In the genomic region with DNA sequence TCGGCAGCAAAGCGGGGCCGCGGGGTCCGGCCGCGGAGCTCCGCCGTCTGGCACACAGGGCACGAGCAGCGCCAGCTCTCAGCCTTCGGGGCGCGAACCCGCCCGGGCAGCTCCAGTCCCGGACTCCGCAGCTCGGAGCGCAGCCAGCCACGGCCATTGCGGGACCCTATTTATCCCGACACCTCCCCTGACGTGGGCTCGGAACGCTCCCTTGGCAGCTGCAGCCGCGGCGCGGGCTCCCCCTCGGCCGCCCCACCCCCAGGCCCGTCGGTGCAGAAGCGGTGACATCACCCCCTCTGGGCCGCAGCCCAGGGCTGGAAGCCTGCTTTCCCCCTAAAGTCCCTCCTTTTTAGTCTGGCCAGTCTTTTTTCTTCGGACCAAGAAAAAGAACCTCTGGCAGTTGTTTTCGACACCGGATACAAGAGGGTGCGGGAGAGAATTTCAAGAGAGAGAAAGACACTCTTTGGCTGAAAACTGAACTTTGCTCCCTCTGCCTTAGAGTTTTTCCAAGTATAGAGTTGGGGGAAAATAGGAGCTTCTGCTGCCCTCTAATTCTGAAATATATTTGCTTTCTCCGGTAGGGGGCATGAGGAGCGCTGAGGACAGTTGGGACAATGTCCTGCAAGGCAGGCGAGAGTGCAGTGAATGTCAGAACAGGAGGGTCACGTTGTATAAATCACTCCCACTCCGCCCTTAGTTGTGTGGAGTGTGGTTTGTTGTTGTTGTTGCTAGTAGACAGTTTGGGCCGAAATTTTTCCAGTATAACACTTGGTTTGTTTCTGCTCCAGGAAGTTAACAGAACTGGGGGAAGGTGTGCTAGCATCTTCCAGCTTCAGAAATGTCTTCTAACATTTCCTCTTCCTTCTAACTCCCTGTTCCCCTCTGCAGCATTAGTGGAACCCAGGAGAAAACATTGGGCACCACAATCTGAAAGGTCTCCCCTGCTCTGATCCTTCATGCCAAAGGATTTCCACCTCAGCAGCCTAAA, we compare ENCODE assay signal across 8 cellular contexts. TPM values are rescaled to one million over a fixed set of nuclear protein-coding genes. Genes with fewer than 3 reads are reported as not detected.
A peak's percentile ranks its signal among the peaks of the same experiment; 100 is the strongest.
DNase-seq lines count a peak whose midpoint lies in the region; ATAC-seq and TF ChIP-seq lines count a peak whose summit lies in the region.

A gene (minus strand): TSS at position 145 of the 988 bp plus-strand sequence. CDS start 280 bp downstream, outside the sequence.

- peaks cover 0 to 4% (median 0%) of the 10 kb centered on the region in 8 donors for H3K9me3 Mint-ChIP-seq in CD4-positive, alpha-beta memory T cell
- peaks cover 7% of the 10 kb centered on the region for H3K9me3 Mint-ChIP-seq in type B pancreatic cell

- H3K27me3 Mint-ChIP-seq in CD4-positive, alpha-beta memory T cell = peaks cover 45 to 47% of the 10 kb centered on the region in 2 donors
- peaks cover 74% of the 10 kb centered on the region for H3K27me3 Mint-ChIP-seq in type B pancreatic cell

- 1 to 2% methylated on average over 46 of the region's 46 CpGs for whole genome bisulfite sequencing in esophagus, 2 donors

- no peak within 1 kb of the TSS for H3K27ac Mint-ChIP-seq in CD4-positive, alpha-beta memory T cell
- peak within 1 kb of the TSS; percentile 53 for H3K27ac Mint-ChIP-seq in type B pancreatic cell

- peaks cover 8% of the 10 kb centered on the region for H3K4me1 ChIP-seq in CD4-positive, alpha-beta memory T cell (ENCODE audit: insufficient read depth, low read length)
- peaks cover 6 to 12% of the 10 kb centered on the region in 2 donors for H3K4me1 ChIP-seq in esophagus (ENCODE audit: control insufficient read depth in 2 of 2, insufficient read depth in 2 of 2, low read length in 1 of 2)

- DNase-seq in CD4-positive, alpha-beta memory T cell = no peak
- DNase-seq in KG1 (lab: John Stamatoyannopoulos, UW) = peak; percentile 31
- DNase-seq in SKM-1 (lab: John Stamatoyannopoulos, UW; ENCODE audit: unreplicated experiment) = peak; percentile 56
- peak; percentile 73 for DNase-seq in midbrain (lab: John Stamatoyannopoulos, UW)
- DNase-seq in type B pancreatic cell (ENCODE audit: extremely low spot score, unreplicated experiment) = peak; percentile 73

- H3K27ac ChIP-seq in CD4-positive, alpha-beta memory T cell (ENCODE audit: low read depth, low read length) = no peak within 1 kb of the TSS
- H3K27ac ChIP-seq in esophagus (ENCODE audit: low read depth in 2 of 2, low read length in 1 of 2) = no peak within 1 kb of the TSS

- peaks cover 10% of the 10 kb centered on the region for H3K27me3 ChIP-seq in CD4-positive, alpha-beta memory T cell (ENCODE audit: insufficient read depth, low read length)
- peaks cover 0 to 3% of the 10 kb centered on the region in 2 donors for H3K27me3 ChIP-seq in esophagus (ENCODE audit: control insufficient read depth in 1 of 2, insufficient read depth in 2 of 2, low read length in 2 of 2)

- intact Hi-C loops in CD4-positive, alpha-beta memory T cell (cut with micrococcal nuclease) = no loop called here

- peak; percentile 41 for ATAC-seq in GM19043 (IDR thresholded peaks at IDR 0.05; ENCODE audit: low read depth, unreplicated experiment)
- ATAC-seq in GM18520 (IDR thresholded peaks at IDR 0.05; ENCODE audit: unreplicated experiment) = no peak

- H3K4me3 Mint-ChIP-seq in CD4-positive, alpha-beta memory T cell = peak within 1 kb of the TSS in 6 of 8 donors; percentile 1 to 69 (median 14)
- peak within 1 kb of the TSS; percentile 80 for H3K4me3 Mint-ChIP-seq in type B pancreatic cell

- H3K4me1 Mint-ChIP-seq in CD4-positive, alpha-beta memory T cell = peaks cover 8 to 21% (median 13%) of the 10 kb centered on the region in 4 donors
- peaks cover 24% of the 10 kb centered on the region for H3K4me1 Mint-ChIP-seq in type B pancreatic cell (ENCODE audit: unreplicated experiment)

- POLR2A ChIA-PET in CD4-positive, alpha-beta memory T cell (lab: Charles Lee; ENCODE audit: partially characterized antibody) = no interaction called here

- no peaks in the 10 kb centered on the region for H3K36me3 Mint-ChIP-seq in CD4-positive, alpha-beta memory T cell
- H3K36me3 Mint-ChIP-seq in type B pancreatic cell = no peaks in the 10 kb centered on the region

- no peaks in the 10 kb centered on the region for H3K9me3 ChIP-seq in CD4-positive, alpha-beta memory T cell (ENCODE audit: control insufficient read depth in 1 of 2, low read length in 2 of 2)
- H3K9me3 ChIP-seq in esophagus (ENCODE audit: control insufficient read depth in 2 of 2, insufficient read depth in 1 of 2, low read depth in 1 of 2, low read length in 1 of 2) = peaks cover 0 to 5% of the 10 kb centered on the region in 2 donors

- TF ChIP-seq CTCF in type B pancreatic cell (conservative IDR thresholded peaks at IDR 0.05) = peak; percentile 82

- no peak within 1 kb of the TSS for H3K4me3 ChIP-seq in CD4-positive, alpha-beta memory T cell (ENCODE audit: low read length in 2 of 2)
- peak within 1 kb of the TSS; percentile 21 to 40 for H3K4me3 ChIP-seq in esophagus (ENCODE audit: low read depth in 1 of 2, low read length in 2 of 2)

- H3K36me3 ChIP-seq in CD4-positive, alpha-beta memory T cell (ENCODE audit: insufficient read depth, low read length) = no peaks in the 10 kb centered on the region
- no peaks in the 10 kb centered on the region for H3K36me3 ChIP-seq in esophagus (ENCODE audit: control insufficient read depth in 2 of 2, insufficient read depth in 2 of 2, low read length in 1 of 2)

- CTCF ChIA-PET in CD4-positive, alpha-beta memory T cell (lab: Charles Lee; ENCODE audit: partially characterized antibody) = no interaction called here

RNA-seq across cellular contexts. Expression of the gene that starts here (rescaled TPM):
- not detected for total RNA-seq in CD4-positive, alpha-beta memory T cell
- polyA plus RNA-seq in CD4-positive, alpha-beta memory T cell = not detected
- under 1 TPM; 0.06 to 0.15 TPM for polyA plus RNA-seq in esophagus
- 0.14 and 4.4 TPM in 2 replicates for total RNA-seq in type B pancreatic cell (ENCODE audit: low replicate concordance)

Comparison
In these comparisons a context has a peak if more than half of its experiments do, and no peak if none do; other contexts are left out.
1. DNase-seq: peak in KG1 (single experiment), SKM-1 (single experiment), midbrain (single experiment) and type B pancreatic cell (single experiment); none in CD4-positive, alpha-beta memory T cell (0 of 5).
2. H3K4me3 ChIP-seq: peak in esophagus (2 of 2); none in CD4-positive, alpha-beta memory T cell (0 of 2).